Comparison of ENCODE assay signal across 22 cellular contexts in the genomic region with DNA sequence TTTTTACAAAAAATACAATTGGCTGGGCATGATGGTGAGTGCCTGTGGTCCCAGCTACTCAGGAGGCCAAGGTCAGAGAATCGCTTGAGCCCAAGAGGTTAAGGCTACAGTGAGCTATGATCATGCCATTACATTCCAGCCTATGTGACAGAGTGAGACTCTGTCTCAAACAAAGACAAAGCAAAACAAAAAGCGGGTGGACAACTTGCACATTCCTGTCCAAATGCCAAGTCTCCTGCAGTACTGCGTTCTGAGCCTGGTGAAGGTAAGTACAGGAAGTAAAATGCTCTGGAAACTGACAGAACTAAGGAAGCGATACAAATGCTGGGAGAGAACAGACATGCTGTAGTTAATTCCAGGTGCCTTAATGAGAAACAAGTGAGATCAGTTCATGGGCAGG. TPM values are rescaled to one million over a fixed set of nuclear protein-coding genes. Genes with fewer than 3 reads are reported as not detected.
DNase-seq lines count a peak whose midpoint lies in the region; ATAC-seq and TF ChIP-seq lines count a peak whose summit lies in the region.
"Had no signal": no experiment of that assay in that cellular context is flagged by ENCODE, and none has a peak within 500 bp of the region (broad histone marks: within the 10 kb centered on the region; RNA-seq: fewer than 3 reads in every experiment).

No MANE protein-coding gene starts in this region.

- TF ChIP-seq CTCF in body of pancreas (IDR thresholded peaks at IDR 0.05) (no peak), upper lobe of right lung (IDR thresholded peaks at IDR 0.05) (no peak)

- intact Hi-C loops in body of pancreas (cut with DNase I) (no loop called here), upper lobe of right lung (cut with DNase I) (no loop called here)

- 27 to 41% methylated on average over 4 of the region's 4 CpGs for WGBS in body of pancreas, 2 donors

- H3K4me1 ChIP-seq in body of pancreas (no peaks in the 10 kb centered on the region), upper lobe of right lung (no peaks in the 10 kb centered on the region)
- H3K4me1 ChIP-seq: BLaER1 had no signal

- no peak for TF ChIP-seq POLR2A in body of pancreas (IDR thresholded peaks at IDR 0.05)

- peak; percentile 24 for DNase-seq in M059J (ENCODE audit: low read depth)
- DNase-seq in body of pancreas: peak in 2 of 4 donors; percentile 30 to 32
- DNase-seq in kidney tubule cell (ENCODE audit: low spot score): peak; percentile 45
- DNase-seq in upper lobe of right lung: no peak
- DNase-seq in GDM1 (lab: John Stamatoyannopoulos, UW): no peak
- DNase-seq in NCI-H1417 treated with DMSO at 0.1 percent for 48 hours (lab: John Stamatoyannopoulos, UW): no peak
- DNase-seq: CD4-positive, alpha-beta memory T cell; DMS153; KBM-7; MV-4-11; NCI-H1105 treated with DMSO at 0.1 percent for 48 hours; NCI-H1694 treated with DMSO at 0.1 percent for 48 hours; NCI-H2081 treated with DMSO at 0.1 percent for 48 hours; NCI-H510A; NCI-H748 treated with DMSO at 0.1 percent for 48 hours; SHP77 treated with DMSO at 0.1 percent for 48 hours; SW 1271 had no signal

- no peak overlapping the region for H3K4me3 ChIP-seq in body of pancreas
- H3K4me3 ChIP-seq in upper lobe of right lung: no peak overlapping the region
- H3K4me3 ChIP-seq: BLaER1, PC-9, SK-N-MC had no signal

- H3K27me3 ChIP-seq in body of pancreas: no peaks in the 10 kb centered on the region
- H3K27me3 ChIP-seq in upper lobe of right lung: no peaks in the 10 kb centered on the region
- H3K27me3 ChIP-seq: BLaER1 had no signal

- H3K27ac ChIP-seq in body of pancreas (peak overlapping the region in 2 of 4 donors; percentile 19 to 59), upper lobe of right lung (no peak overlapping the region)
- H3K27ac ChIP-seq: BLaER1, PC-9, RWPE1, SK-N-MC had no signal

- peak; percentile 73 for ATAC-seq in body of pancreas
- peak; percentile 48 for ATAC-seq in upper lobe of right lung
- ATAC-seq in HG03469 (IDR thresholded peaks at IDR 0.05; ENCODE audit: unreplicated experiment): no peak

- H3K9me3 ChIP-seq in body of pancreas (no peaks in the 10 kb centered on the region), upper lobe of right lung (no peaks in the 10 kb centered on the region)
- H3K9me3 ChIP-seq: BLaER1 had no signal

- H3K36me3 ChIP-seq in body of pancreas (replicated peaks in 1 of 2; ENCODE audit: insufficient read depth in 1 of 2, low read depth in 2 of 2) (no peaks in the 10 kb centered on the region), upper lobe of right lung (no peaks in the 10 kb centered on the region)
- H3K36me3 ChIP-seq: BLaER1 had no signal

RNA-seq across cellular contexts. Expression of gene TMEM242, which starts 20.4 kb away (rescaled TPM):
- total RNA-seq in M059J (2014; rRNA removed; shearing (Covaris generic)): 10.7 and 11.8 TPM in 2 replicates
- total RNA-seq in body of pancreas: 1 to 10 TPM; 1.6 to 6.2 TPM
- 9.9 TPM for total RNA-seq in upper lobe of right lung

RNA-seq across cellular contexts. Expression of gene ZDHHC14, which starts 37.3 kb away (rescaled TPM):
- total RNA-seq in M059J (2014; rRNA removed; shearing (Covaris generic)): 7.6 and 12.1 TPM in 2 replicates
- total RNA-seq in body of pancreas: 10 to 100 TPM; 10.2 to 10.6 TPM
- total RNA-seq in upper lobe of right lung: 12.2 TPM

Comparison
In these comparisons a context has a peak if more than half of its experiments do, and no peak if none do; other contexts are left out.
1. DNase-seq: peak in M059J (single experiment) and kidney tubule cell (single experiment); none in upper lobe of right lung (single experiment), GDM1 (single experiment) and NCI-H1417 treated with DMSO at 0.1 percent for 48 hours (single experiment).